In the genomic region with DNA sequence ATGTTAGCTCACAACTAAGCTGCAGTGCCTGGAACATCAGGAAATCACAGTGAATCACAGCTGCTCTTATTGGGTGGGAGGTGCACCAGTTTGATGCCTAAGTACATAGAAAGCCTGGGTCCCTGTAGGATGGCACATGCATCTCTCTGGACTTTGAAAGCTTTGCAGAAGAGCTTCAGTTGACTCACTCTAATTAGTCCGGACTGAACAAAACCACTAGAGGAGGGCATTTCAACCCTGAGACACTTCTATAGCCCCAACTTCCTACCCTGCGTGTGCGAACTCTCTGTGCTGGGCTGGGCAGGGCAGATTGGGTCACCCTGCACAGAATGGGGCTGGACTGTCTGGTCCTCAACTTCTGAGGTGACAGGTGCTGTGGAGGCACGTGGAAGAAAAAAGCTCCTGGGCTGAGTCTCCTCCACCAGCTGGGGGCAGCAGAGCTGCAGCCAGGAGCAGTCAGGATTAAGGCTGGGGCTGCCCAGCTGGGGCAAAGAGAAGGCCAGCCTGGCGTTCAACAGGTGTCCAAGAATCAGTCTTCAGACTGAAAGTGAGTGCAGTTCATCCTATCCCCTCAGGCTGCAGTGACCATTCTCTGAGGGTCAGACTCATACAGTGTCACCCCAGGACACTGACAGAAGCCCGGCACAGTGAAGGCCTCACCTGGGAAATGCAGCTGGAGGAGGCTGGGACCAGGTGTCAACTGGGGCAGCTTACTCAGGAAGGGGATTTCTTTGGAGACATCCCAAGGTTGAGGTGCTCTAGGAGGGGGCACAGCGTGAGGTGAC, we compare ENCODE assay signal across 9 cellular contexts. TPM values are rescaled to one million over a fixed set of nuclear protein-coding genes. Genes with fewer than 3 reads are reported as not detected.
DNase-seq lines count a peak whose midpoint lies in the region; ATAC-seq, FAIRE-seq and TF ChIP-seq lines count a peak whose summit lies in the region.
"Had no signal": no experiment of that assay in that cellular context is flagged by ENCODE, and none has a peak within 500 bp of the region (broad histone marks: within the 10 kb centered on the region; RNA-seq: fewer than 3 reads in every experiment).

No MANE protein-coding gene starts in this region.

- H3K36me3 Mint-ChIP-seq in activated B cell treated with CpG ODN at 0.5 μM for 24 hours (ENCODE audit: low read depth), result no peaks in the 10 kb centered on the region

- peaks cover 3% of the 10 kb centered on the region for H3K9me3 Mint-ChIP-seq in activated B cell treated with CpG ODN at 0.5 μM for 24 hours

- H3K4me2 ChIP-seq in DND-41 (ENCODE audit: insufficient read depth, low read length), result no peak overlapping the region
- no peak overlapping the region for H3K4me2 ChIP-seq in HCT116 (ENCODE audit: low read length)

- no peak overlapping the region for H3K4me3 Mint-ChIP-seq in activated B cell treated with CpG ODN at 0.5 μM for 24 hours

- RAD21 ChIA-PET in HCT116 (lab: Charles Lee; ENCODE audit: low non-redundant PET in 1 of 2, low total read pairs in 2 of 2, uncharacterized antibody in 2 of 2, unreplicated experiment in 2 of 2), result interaction anchor here (1.0 to 1.3 kb wide), 5 partner anchors 18 to 104 kb away, joined by 3 to 7 read pairs (median 3); no protein-coding TSS in a partner anchor

- intact Hi-C loops in HCT116 (cut with micrococcal nuclease), result no loop called here
- intact Hi-C loops in activated B cell treated with CpG ODN at 0.5 μM for 24 hours (cut with micrococcal nuclease), result loop anchor here (1.0 to 2.0 kb wide), 2 partner anchors 20 to 72 kb away; no protein-coding TSS in a partner anchor

- POLR2A ChIA-PET in HCT116 (lab: Charles Lee) (interaction anchor here (1.1 kb wide), 1 partner anchor 18 kb away, joined by 3 read pairs; no protein-coding TSS in a partner anchor), activated B cell treated with CpG ODN at 0.5 μM for 24 hours (lab: Charles Lee) (interaction anchor here (0.7 to 1.0 kb wide), 2 partner anchors 287 to 288 kb away, joined by 3 read pairs; no protein-coding TSS in a partner anchor)

- H3K9ac ChIP-seq in DND-41 (ENCODE audit: low read depth, low read length) (no peak overlapping the region), HCT116 (ENCODE audit: low read length) (no peak overlapping the region)

- H3K4me1 ChIP-seq in DND-41 (ENCODE audit: insufficient read depth, low read length) (peaks cover 29% of the 10 kb centered on the region), HCT116 (ENCODE audit: control insufficient read depth in 1 of 2, insufficient read depth in 2 of 2, low read length in 2 of 2) (no peaks in the 10 kb centered on the region)

- DNase-seq in DND-41 (peak; percentile 51), HCT116 (ENCODE audit: low read depth, low spot score) (no peak), activated B cell treated with CpG ODN at 0.5 μM for 24 hours (peak; percentile 30), kidney epithelial cell (ENCODE audit: low read depth) (no peak), urothelium cell line (ENCODE audit: low spot score) (peak; percentile 33), NCI-H1694 (lab: John Stamatoyannopoulos, UW) (no peak), NOMO-1 treated with dmso at 0.1 percent for 144 hours (lab: John Stamatoyannopoulos, UW; ENCODE audit: unreplicated experiment) (no peak)

- peak; percentile 51 for TF ChIP-seq RAD21 in HCT116 (IDR thresholded peaks at IDR 0.05; ENCODE audit: low read depth)

- H2AFZ ChIP-seq in DND-41 (ENCODE audit: low read depth, low read length), result no peak overlapping the region
- no peak overlapping the region for H2AFZ ChIP-seq in HCT116 (ENCODE audit: low read depth, low read length, poor library complexity, severe bottlenecking)

- H3K4me1 Mint-ChIP-seq in activated B cell treated with CpG ODN at 0.5 μM for 24 hours, result peaks cover 16% of the 10 kb centered on the region

- H3K9me2 ChIP-seq in HCT116 (ENCODE audit: insufficient read depth), result no peaks in the 10 kb centered on the region

- H3K27me3 ChIP-seq in DND-41 (ENCODE audit: insufficient read depth, low read length, poor library complexity) (no peaks in the 10 kb centered on the region), HCT116 (ENCODE audit: insufficient read depth, low read length) (no peaks in the 10 kb centered on the region), kidney epithelial cell (ENCODE audit: control insufficient read depth, insufficient read depth, low read length) (no peaks in the 10 kb centered on the region)

- peak; percentile 82 for FAIRE-seq in urothelium cell line (lab: Jason Lieb, UNC)

- H3K9me3 ChIP-seq in DND-41 (ENCODE audit: insufficient read depth, low read length, severe bottlenecking) (no peaks in the 10 kb centered on the region), HCT116 (ENCODE audit: control insufficient read depth in 1 of 2, insufficient read depth in 1 of 2, low read depth in 1 of 2, low read length in 2 of 2) (peaks cover 0 to 8% of the 10 kb centered on the region in 2 experiments; a peak in 1 of 4 replicates)

- BruUV-seq in HCT116 (replicated peaks; lab: Mats Ljungman, UMichigan), result no TSS peak

- peaks cover 2% of the 10 kb centered on the region for H3K27me3 Mint-ChIP-seq in activated B cell treated with CpG ODN at 0.5 μM for 24 hours

- CTCF ChIA-PET in HCT116 (lab: Charles Lee) (interaction anchor here (0.9 to 2.4 kb wide), 18 partner anchors 9 to 290 kb away, joined by 3 to 26 read pairs (median 8); no protein-coding TSS in a partner anchor), activated B cell treated with CpG ODN at 0.5 μM for 24 hours (lab: Charles Lee) (interaction anchor here (0.8 to 3.0 kb wide), 24 partner anchors 9 to 459 kb away, joined by 3 to 23 read pairs (median 4); no protein-coding TSS in a partner anchor)

- H3K4me3 ChIP-seq in DND-41 (ENCODE audit: low read depth in 1 of 2, low read length in 2 of 2) (no peak overlapping the region), HCT116 (replicated peaks in 1 of 2; ENCODE audit: low read depth in 1 of 2, low read length in 2 of 2) (no peak overlapping the region), kidney epithelial cell (ENCODE audit: low read depth, low read length) (no peak overlapping the region)

- no peak overlapping the region for H3K27ac Mint-ChIP-seq in activated B cell treated with CpG ODN at 0.5 μM for 24 hours

- no peaks in the 10 kb centered on the region for H4K20me1 ChIP-seq in DND-41 (ENCODE audit: insufficient read depth, low read length)
- H4K20me1 ChIP-seq in HCT116 (ENCODE audit: insufficient read depth), result no peaks in the 10 kb centered on the region

- H3K27ac ChIP-seq in DND-41 (ENCODE audit: low read length) (no peak overlapping the region), HCT116 (ENCODE audit: low read depth, low read length) (no peak overlapping the region)

- peak; percentile 72 for TF ChIP-seq CTCF in DND-41 (IDR thresholded peaks at IDR 0.05; ENCODE audit: borderline replicate concordance, extremely low read depth, low read length, poor library complexity, severe bottlenecking)
- peak; percentile 60 to 81 (median 64); a peak in 5 of 6 replicates for TF ChIP-seq CTCF in HCT116 (IDR thresholded peaks at IDR 0.05 in 2 of 3, conservative IDR thresholded peaks at IDR 0.05 in 1 of 3; ENCODE audit: borderline replicate concordance in 1 of 3, insufficient read depth in 1 of 3, low read depth in 2 of 3, low read length in 2 of 3)
- no peak for TF ChIP-seq CTCF in activated B cell treated with CpG ODN at 0.5 μM for 24 hours (IDR thresholded peaks at IDR 0.05)
- TF ChIP-seq CTCF in kidney epithelial cell (IDR thresholded peaks at IDR 0.05; ENCODE audit: insufficient read depth, low read length, poor library complexity, severe bottlenecking), result peak; percentile 84

- ATAC-seq in DND-41 (ENCODE audit: insufficient read depth, low read depth) (peak; percentile 68), HCT116 (peak; percentile 99), activated B cell treated with CpG ODN at 0.5 μM for 24 hours (ENCODE audit: low read depth) (peak; percentile 82), HG02623 (IDR thresholded peaks at IDR 0.05; ENCODE audit: unreplicated experiment) (no peak)

- H3K79me2 ChIP-seq in DND-41 (ENCODE audit: insufficient read depth, low read length) (no peaks in the 10 kb centered on the region), HCT116 (ENCODE audit: insufficient read depth, low read length) (no peaks in the 10 kb centered on the region)

- H3K36me3 ChIP-seq in DND-41 (ENCODE audit: insufficient read depth, low read length) (no peaks in the 10 kb centered on the region), HCT116 (ENCODE audit: control insufficient read depth in 1 of 2, insufficient read depth in 2 of 2, low read length in 2 of 2) (no peaks in the 10 kb centered on the region), kidney epithelial cell (ENCODE audit: control insufficient read depth, insufficient read depth, low read length) (no peaks in the 10 kb centered on the region)

- TF ChIP-seq POLR2A in HCT116 (IDR thresholded peaks at IDR 0.05; ENCODE audit: borderline replicate concordance, extremely low read depth, insufficient read depth, insufficient read length), result no peak

TF ChIP-seq in HCT116, 20 proteins besides CTCF, POLR2A, EP300 and RAD21:
- TF ChIP-seq ELF1 (IDR thresholded peaks at IDR 0.05; ENCODE audit: borderline replicate concordance, low read depth), result no peak
- TF ChIP-seq, protein P1, sequence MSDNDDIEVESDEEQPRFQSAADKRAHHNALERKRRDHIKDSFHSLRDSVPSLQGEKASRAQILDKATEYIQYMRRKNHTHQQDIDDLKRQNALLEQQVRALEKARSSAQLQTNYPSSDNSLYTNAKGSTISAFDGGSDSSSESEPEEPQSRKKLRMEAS (IDR thresholded peaks at IDR 0.05), result peak; percentile 86

RNA-seq across cellular contexts. Expression of a gene that starts 22.1 kb away (rescaled TPM):
- total RNA-seq in HCT116 (2021; ENCODE audit: unreplicated experiment) (not detected), activated B cell treated with CpG ODN at 0.5 μM for 24 hours (not detected in 2 replicates), kidney epithelial cell (not detected in 2 replicates)
- polyA plus RNA-seq in HCT116 (2012), result not detected in 2 replicates
- total RNA-seq: lower leg skin had no signal

Comparison
In these comparisons a context has a peak if more than half of its experiments do, and no peak if none do; other contexts are left out.
1. DNase-seq: peak in DND-41 (single experiment), activated B cell treated with CpG ODN at 0.5 μM for 24 hours (single experiment) and urothelium cell line (single experiment); none in HCT116 (single experiment), kidney epithelial cell (single experiment), NCI-H1694 (single experiment) and NOMO-1 treated with dmso at 0.1 percent for 144 hours (single experiment).